ENCODE assay signal across 8 cellular contexts in genomic region chr13:46455924-46456323, GRCh38.
DNase-seq lines count a peak whose midpoint lies in the region; ATAC-seq, FAIRE-seq and TF ChIP-seq lines count a peak whose summit lies in the region.
"Not testable (repeated sequence)": the region's sequence is repeated elsewhere in the genome, so short reads cannot be mapped to it uniquely, and the experiment has no call there.

No MANE protein-coding gene starts in this region.

- POLR2A ChIA-PET in activated B cell treated with CpG ODN at 0.5 μM for 24 hours (lab: Charles Lee), result interaction anchor here (1.0 kb wide), 1 partner anchor 69 kb away, joined by 3 read pairs; the partner anchor contains the start of gene RUBCNL

- H3K27me3 Mint-ChIP-seq in activated B cell treated with CpG ODN at 0.5 μM for 24 hours, memory B cell, type B pancreatic cell: not testable (repeated sequence)

- H3K27ac Mint-ChIP-seq in activated B cell treated with CpG ODN at 0.5 μM for 24 hours, memory B cell, type B pancreatic cell: not testable (repeated sequence)

- not testable (repeated sequence) for TF ChIP-seq CTCF in activated B cell treated with CpG ODN at 0.5 μM for 24 hours (IDR thresholded peaks at IDR 0.05)
- peak; percentile 42 for TF ChIP-seq CTCF in type B pancreatic cell (conservative IDR thresholded peaks at IDR 0.05)

- DNase-seq in ELF-1 (ENCODE audit: low read depth, low spot score) (peak; percentile 66), NCI-H524 (lab: John Stamatoyannopoulos, UW) (peak; percentile 16 to 40), memory B cell (ENCODE audit: low spot score in 2 of 2) (peak in 1 of 2 donors; percentile 59)
- not testable (repeated sequence) for DNase-seq in activated B cell treated with CpG ODN at 0.5 μM for 24 hours; type B pancreatic cell (ENCODE audit: extremely low spot score, unreplicated experiment)

- H3K4me1 Mint-ChIP-seq in activated B cell treated with CpG ODN at 0.5 μM for 24 hours; memory B cell; type B pancreatic cell (ENCODE audit: unreplicated experiment): not testable (repeated sequence)

- intact Hi-C loops in activated B cell treated with CpG ODN at 0.5 μM for 24 hours (cut with micrococcal nuclease), result loop anchor here (2.0 to 5.0 kb wide), 3 partner anchors 69 to 134 kb away; partner anchors contain the start of gene RUBCNL

- CTCF ChIA-PET in activated B cell treated with CpG ODN at 0.5 μM for 24 hours (lab: Charles Lee), result not testable (repeated sequence)

- ATAC-seq in GM21367 (IDR thresholded peaks at IDR 0.05; ENCODE audit: unreplicated experiment) (peak; percentile 84), HG03175 (IDR thresholded peaks at IDR 0.05; ENCODE audit: unreplicated experiment) (peak; percentile 78), activated B cell treated with CpG ODN at 0.5 μM for 24 hours (ENCODE audit: low read depth) (peak; percentile 99), memory B cell (ENCODE audit: low read depth) (peak; percentile 100)

- peak; percentile 4 for FAIRE-seq in endometrium (lab: Jason Lieb, UNC)

- not testable (repeated sequence) for H3K9me3 Mint-ChIP-seq in activated B cell treated with CpG ODN at 0.5 μM for 24 hours, memory B cell, type B pancreatic cell

- H3K4me3 Mint-ChIP-seq in activated B cell treated with CpG ODN at 0.5 μM for 24 hours, memory B cell, type B pancreatic cell: not testable (repeated sequence)

- H3K36me3 Mint-ChIP-seq in activated B cell treated with CpG ODN at 0.5 μM for 24 hours (ENCODE audit: low read depth); memory B cell; type B pancreatic cell: not testable (repeated sequence)
